In the genomic region with DNA sequence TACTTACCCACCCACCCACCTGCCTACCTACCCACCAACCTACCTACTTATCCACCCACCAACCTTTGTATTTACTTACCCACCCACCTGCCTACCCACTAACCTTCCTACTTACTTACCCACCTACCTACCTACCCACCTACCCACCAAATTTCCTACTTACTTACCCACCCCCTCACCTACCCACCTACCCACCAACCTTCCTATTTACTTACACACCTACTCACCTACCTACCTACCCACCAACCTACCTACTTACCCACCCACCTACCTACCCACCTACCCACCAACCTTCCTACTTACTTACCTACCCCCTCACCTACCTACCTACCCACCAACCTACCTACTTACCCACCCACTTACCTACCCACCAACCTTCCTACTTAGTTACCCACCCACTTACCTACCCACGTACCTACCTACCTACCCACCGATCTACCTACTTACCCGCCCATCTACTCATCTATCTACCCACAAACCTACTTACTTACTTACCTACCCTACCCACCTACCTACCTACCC, we compare ENCODE assay signal across 30 cellular contexts.
"Had no signal": no experiment of that assay in that cellular context is flagged by ENCODE, and none has a peak within 500 bp of the region (broad histone marks: within the 10 kb centered on the region; RNA-seq: fewer than 3 reads in every experiment).

No MANE protein-coding gene starts in this region.

- H3K27me3 ChIP-seq: brain microvascular endothelial cell, cardiac muscle cell, Peyer's patch, SJSA1 had no signal

- H3K4me3 ChIP-seq: cardiac muscle cell, Peyer's patch, SJSA1 had no signal

- H3K4me2 ChIP-seq: SK-N-SH had no signal

- DNase-seq: activated CD4-positive, alpha-beta T cell treated with anti-CD3 and anti-CD28 coated beads, Interleukin-2, amount 10 ng/mL, durations not matched to agents 24 days and 14 days; activated CD4-positive, alpha-beta T cell treated with anti-CD3 and anti-CD28 coated beads, Interleukin-2, amount 50 U/mL, for 4 hours; activated CD8-positive, alpha-beta T cell treated with anti-CD3 and anti-CD28 coated beads for 36 hours; activated gamma-delta T cell treated with Interleukin-2 at 50 U/mL for 16 hours; activated naive CD4-positive, alpha-beta T cell treated with anti-CD3 and anti-CD28 coated beads, Interleukin-2, amount 50 U/mL, for 16 hours; activated naive CD8-positive, alpha-beta T cell treated with anti-CD3 and anti-CD28 coated beads for 36 hours; activated T-cell treated with anti-CD3 and anti-CD28 coated beads, Interleukin-2, amount 50 U/mL, for 24 hours; amniotic stem cell; aorta; brain microvascular endothelial cell; MM.1S; MV-4-11; NCI-H1092; NCI-H146; NCI-H187; NCI-H2029 treated with DMSO at 0.1 percent for 48 hours; NCI-H2107; NCI-H2171; NCI-H510A; NCI-H526; NCI-H748 treated with DMSO at 0.1 percent for 48 hours; NK-92 treated with Interleukin-12 subunit alpha and Interleukin-12 subunit beta, amount 100 ng/mL, for 24 hours; PC-3; Peyer's patch; RPMI8226; SHP77 treated with DMSO at 0.1 percent for 48 hours; SK-N-SH had no signal

- ATAC-seq: activated CD8-positive, alpha-beta T cell treated with anti-CD3 and anti-CD28 coated beads for 36 hours; PC-3 had no signal

- H3K9me3 ChIP-seq: Peyer's patch, SJSA1, SK-N-SH had no signal

- H3K36me3 ChIP-seq: brain microvascular endothelial cell, cardiac muscle cell, Peyer's patch, SJSA1 had no signal

- FAIRE-seq: TTC549 had no signal

- H3K4me1 ChIP-seq: Peyer's patch, SJSA1 had no signal

- H3K9ac ChIP-seq: SK-N-SH had no signal

- H3K27ac ChIP-seq: brain microvascular endothelial cell, cardiac muscle cell, Peyer's patch, SJSA1 had no signal
